In genomic region chr14:100714205-100714781, GRCh38 we compare ENCODE assay signal across 14 cellular contexts. TPM values are rescaled to one million over a fixed set of nuclear protein-coding genes. Genes with fewer than 3 reads are reported as not detected.
DNase-seq lines count a peak whose midpoint lies in the region; ATAC-seq, FAIRE-seq and TF ChIP-seq lines count a peak whose summit lies in the region.
"Had no signal": no experiment of that assay in that cellular context is flagged by ENCODE, and none has a peak within 500 bp of the region (broad histone marks: within the 10 kb centered on the region; RNA-seq: fewer than 3 reads in every experiment).

No MANE protein-coding gene starts in this region.

- no peak overlapping the region for H3K4ac ChIP-seq in H1 (replicated peaks; ENCODE audit: insufficient read length, low read depth, low read length)

- peaks cover 40% of the 10 kb centered on the region for H3F3A ChIP-seq in neural progenitor cell (ENCODE audit: low read depth)

- H2BK12ac ChIP-seq in H1 (ENCODE audit: low read depth, low read length): no peak overlapping the region

- no peak overlapping the region for H2BK120ac ChIP-seq in H1 (replicated peaks; ENCODE audit: low read depth, low read length)

- H3K18ac ChIP-seq in H1 (ENCODE audit: extremely low read depth, low read length): no peak overlapping the region

- ATAC-seq in mucosa of descending colon (no peak), HG02981 (IDR thresholded peaks at IDR 0.05; ENCODE audit: unreplicated experiment) (no peak)
- no peak for ATAC-seq in natural killer cell treated with Interleukin-12 subunit alpha and Interleukin-12 subunit beta and Interleukin-15 and Interleukin-18, amount 100 ng/mL, for 72 hours
- ATAC-seq: gastrocnemius medialis; naive thymus-derived CD8-positive, alpha-beta T cell had no signal

- peak overlapping the region in 7 of 11 experiments; percentile 2 to 71 (median 46); a peak in 11 of 22 replicates for H3K9ac ChIP-seq in BLaER1 treated with 17β-estradiol and CSF1 and Interleukin-3, amounts not matched to agents 10 nM and 100 nM
- H3K9ac ChIP-seq in H1 (replicated peaks in 1 of 4; ENCODE audit: extremely low read depth in 1 of 4, low read depth in 3 of 4, low read length in 3 of 4) (no peak overlapping the region), neural progenitor cell (no peak overlapping the region)

- H3K4me3 ChIP-seq in BLaER1 treated with 17β-estradiol and CSF1 and Interleukin-3, amounts not matched to agents 10 nM and 100 nM: peak overlapping the region in 2 of 10 experiments; percentile 22 to 33; a peak in 1 of 20 replicates
- H3K4me3 ChIP-seq in H1 (ENCODE audit: extremely low read depth in 1 of 4, insufficient read depth in 2 of 4, low read depth in 3 of 4, low read length in 4 of 4) (no peak overlapping the region), mucosa of descending colon (no peak overlapping the region), neural progenitor cell (no peak overlapping the region)
- H3K4me3 ChIP-seq: ascending aorta, gastrocnemius medialis had no signal

- H4K91ac ChIP-seq in H1 (replicated peaks; ENCODE audit: insufficient read length, low read length): no peak overlapping the region

- H3K56ac ChIP-seq in H1 (replicated peaks; ENCODE audit: insufficient read length, low read depth, low read length): no peak overlapping the region

- no peak overlapping the region for H2AK5ac ChIP-seq in H1 (ENCODE audit: low read depth, low read length)

- H3K27ac ChIP-seq in BLaER1 treated with 17β-estradiol and CSF1 and Interleukin-3, amounts not matched to agents 10 nM and 100 nM: peak overlapping the region in 8 of 11 experiments; percentile 39 to 86 (median 66); a peak in 16 of 22 replicates
- no peak overlapping the region for H3K27ac ChIP-seq in H1 (ENCODE audit: low read depth, low read length)
- no peak overlapping the region for H3K27ac ChIP-seq in neural progenitor cell
- H3K27ac ChIP-seq: ascending aorta, gastrocnemius medialis had no signal

- DNase-seq in H4 (ENCODE audit: low spot score): peak; percentile 28
- peak; percentile 58 for DNase-seq in NCI-H345 (lab: John Stamatoyannopoulos, UW)
- DNase-seq in H1 (ENCODE audit: low read depth in 1 of 2, low spot score in 2 of 2): no peak
- DNase-seq in mucosa of descending colon: no peak
- DNase-seq in neural progenitor cell (ENCODE audit: low spot score): no peak
- DNase-seq in natural killer cell treated with Interleukin-12 subunit alpha and Interleukin-12 subunit beta and Interleukin-15 and Interleukin-18, amount 100 ng/mL, for 72 hours (ENCODE audit: low spot score): no peak
- DNase-seq: CD4-positive, alpha-beta T cell; gastrocnemius medialis; kidney; naive thymus-derived CD8-positive, alpha-beta T cell had no signal

- peaks cover 0 to 15% (median 9%) of the 10 kb centered on the region in 11 experiments; a peak in 20 of 22 replicates for H3K9me3 ChIP-seq in BLaER1 treated with 17β-estradiol and CSF1 and Interleukin-3, amounts not matched to agents 10 nM and 100 nM (replicated peaks in 1 of 11)
- H3K9me3 ChIP-seq in H1 (ENCODE audit: insufficient read depth in 2 of 2, low read depth in 1 of 2, low read length in 1 of 2): no peaks in the 10 kb centered on the region
- H3K9me3 ChIP-seq in mucosa of descending colon: no peaks in the 10 kb centered on the region
- peaks cover 3% of the 10 kb centered on the region for H3K9me3 ChIP-seq in neural progenitor cell (ENCODE audit: low read depth)
- H3K9me3 ChIP-seq: ascending aorta, gastrocnemius medialis had no signal

- H2AFZ ChIP-seq in H1 (ENCODE audit: low read length): no peak overlapping the region
- no peak overlapping the region for H2AFZ ChIP-seq in neural progenitor cell (replicated peaks)

- H2BK20ac ChIP-seq in H1 (ENCODE audit: low read length): no peak overlapping the region

- H4K20me1 ChIP-seq in BLaER1 treated with 17β-estradiol and CSF1 and Interleukin-3, amounts not matched to agents 10 nM and 100 nM: peaks cover 0 to 27% (median 4%) of the 10 kb centered on the region in 11 experiments; a peak in 6 of 22 replicates
- H4K20me1 ChIP-seq in H1 (replicated peaks in 1 of 2; ENCODE audit: control insufficient read depth in 1 of 2, insufficient read depth in 2 of 2, low read length in 2 of 2) (no peaks in the 10 kb centered on the region), neural progenitor cell (ENCODE audit: low read depth) (no peaks in the 10 kb centered on the region)

- no peak overlapping the region for H3K27ac Mint-ChIP-seq in neural progenitor cell
- no peak overlapping the region for H3K27ac Mint-ChIP-seq in natural killer cell treated with Interleukin-12 subunit alpha and Interleukin-12 subunit beta and Interleukin-15 and Interleukin-18, amount 100 ng/mL, for 72 hours
- H3K27ac Mint-ChIP-seq: activated T-helper 1 cell treated with anti-CD3 and anti-CD28 coated beads, Interleukin-12 subunit alpha, Interleukin-12 subunit beta, Interleukin-2, Interleukin-4 antibody, amounts not matched to agents 30 ng/mL and 10 ng/mL and 1 ng/mL, durations not matched to agents 14 hours and 24 hours and 36 hours; CD4-positive, alpha-beta T cell had no signal

- no peak overlapping the region for H3K4me3 Mint-ChIP-seq in neural progenitor cell
- no peak overlapping the region for H3K4me3 Mint-ChIP-seq in natural killer cell treated with Interleukin-12 subunit alpha and Interleukin-12 subunit beta and Interleukin-15 and Interleukin-18, amount 100 ng/mL, for 72 hours
- H3K4me3 Mint-ChIP-seq: activated T-helper 1 cell treated with anti-CD3 and anti-CD28 coated beads, Interleukin-12 subunit alpha, Interleukin-12 subunit beta, Interleukin-2, Interleukin-4 antibody, amounts not matched to agents 30 ng/mL and 10 ng/mL and 1 ng/mL, durations not matched to agents 14 hours and 24 hours and 36 hours; CD4-positive, alpha-beta T cell; naive thymus-derived CD8-positive, alpha-beta T cell had no signal

- peaks cover 10% of the 10 kb centered on the region for H3K9me3 Mint-ChIP-seq in neural progenitor cell
- H3K9me3 Mint-ChIP-seq in natural killer cell treated with Interleukin-12 subunit alpha and Interleukin-12 subunit beta and Interleukin-15 and Interleukin-18, amount 100 ng/mL, for 72 hours: no peaks in the 10 kb centered on the region
- H3K9me3 Mint-ChIP-seq: activated T-helper 1 cell treated with anti-CD3 and anti-CD28 coated beads, Interleukin-12 subunit alpha, Interleukin-12 subunit beta, Interleukin-2, Interleukin-4 antibody, amounts not matched to agents 30 ng/mL and 10 ng/mL and 1 ng/mL, durations not matched to agents 14 hours and 24 hours and 36 hours; CD4-positive, alpha-beta T cell had no signal

- H3K79me1 ChIP-seq in H1 (ENCODE audit: low read depth, low read length): no peaks in the 10 kb centered on the region

- no peak for TF ChIP-seq CTCF in H1 (IDR thresholded peaks at IDR 0.05; ENCODE audit: control extremely low read depth in 1 of 3, insufficient read depth in 1 of 3, low read depth in 1 of 3, low read length in 3 of 3)
- no peak for TF ChIP-seq CTCF in mucosa of descending colon (IDR thresholded peaks at IDR 0.05)
- no peak for TF ChIP-seq CTCF in neural progenitor cell (IDR thresholded peaks at IDR 0.05)

- WGBS in H1 (ENCODE audit: extremely low coverage in 1 of 2, insufficient coverage in 1 of 2, insufficient read length in 1 of 2, insufficient replicate concordance in 2 of 2, low coverage in 1 of 2, low lambda C conversion rate in 2 of 2, missing lambda C conversion rate in 1 of 2), 2 experiments: 90% methylated on average over 18 of the region's 18 CpGs; no CpG with 5 or more reads in 1 of the 2 experiments

- no peak for TF ChIP-seq EP300 in H1 (IDR thresholded peaks at IDR 0.05; ENCODE audit: borderline replicate concordance in 1 of 2, low read depth in 2 of 2, low read length in 2 of 2)

- H2BK15ac ChIP-seq in H1 (ENCODE audit: low read length): 0 out of 2 replicates have a peak overlapping the region, but pooled peaks have one; percentile 16

- peak overlapping the region; percentile 47; the same call in 1 of the 2 replicates for H4K8ac ChIP-seq in H1 (ENCODE audit: extremely low read depth, insufficient read depth, low read length)

- no peak overlapping the region for H4K5ac ChIP-seq in H1 (ENCODE audit: insufficient read length, low read depth, low read length)

- peaks cover 40 to 83% (median 59%) of the 10 kb centered on the region in 11 experiments for H3K27me3 ChIP-seq in BLaER1 treated with 17β-estradiol and CSF1 and Interleukin-3, amounts not matched to agents 10 nM and 100 nM
- H3K27me3 ChIP-seq in H1 (replicated peaks in 1 of 4; ENCODE audit: control insufficient read depth in 3 of 4, extremely low read depth in 1 of 4, insufficient read depth in 3 of 4, low read length in 3 of 4) (peaks cover 0 to 13% (median 7%) of the 10 kb centered on the region in 4 experiments; a peak in 6 of 7 replicates), neural progenitor cell (peaks cover 6% of the 10 kb centered on the region)
- H3K27me3 ChIP-seq: ascending aorta had no signal

- peak overlapping the region; percentile 72 to 99 (median 92) for H3K4me2 ChIP-seq in BLaER1 treated with 17β-estradiol and CSF1 and Interleukin-3, amounts not matched to agents 10 nM and 100 nM
- H3K4me2 ChIP-seq in H1 (ENCODE audit: insufficient read depth in 1 of 2, low read depth in 2 of 2, low read length in 2 of 2) (no peak overlapping the region), neural progenitor cell (no peak overlapping the region)

- POLR2A ChIA-PET in H1 (lab: Charles Lee; ENCODE audit: partially characterized antibody): no interaction called here

- H2BK5ac ChIP-seq in H1 (ENCODE audit: low read depth, low read length): no peak overlapping the region

- no peak for FAIRE-seq in H1 (lab: Jason Lieb, UNC)
- FAIRE-seq: kidney had no signal

- H3K27me3 Mint-ChIP-seq in neural progenitor cell (ENCODE audit: insufficient read depth, low read depth): peaks cover 27% of the 10 kb centered on the region
- peaks cover 9 to 23% of the 10 kb centered on the region in 2 donors for H3K27me3 Mint-ChIP-seq in natural killer cell treated with Interleukin-12 subunit alpha and Interleukin-12 subunit beta and Interleukin-15 and Interleukin-18, amount 100 ng/mL, for 72 hours

- CTCF ChIA-PET in H1 (lab: Charles Lee; ENCODE audit: partially characterized antibody): interaction anchor here (0.6 kb wide), 2 partner anchors 37 to 48 kb away, joined by 4 read pairs; no protein-coding TSS in a partner anchor

- TF ChIP-seq POLR2A in H1 (IDR thresholded peaks at IDR 0.05; ENCODE audit: control extremely low read depth in 1 of 2, low read depth in 2 of 2, low read length in 2 of 2): no peak

- TF ChIP-seq RAD21 in H1 (IDR thresholded peaks at IDR 0.05 in 1 of 2, conservative IDR thresholded peaks at IDR 0.05 in 1 of 2; ENCODE audit: low read depth in 2 of 2, low read length in 2 of 2): no peak

- no peak overlapping the region for H3K23ac ChIP-seq in H1 (ENCODE audit: insufficient read length)

- H3K79me2 ChIP-seq in H1 (ENCODE audit: control insufficient read depth in 1 of 2, insufficient read depth in 2 of 2, low read length in 2 of 2) (no peaks in the 10 kb centered on the region), neural progenitor cell (ENCODE audit: low read depth) (no peaks in the 10 kb centered on the region)

- H3K23me2 ChIP-seq in H1 (ENCODE audit: low read depth, low read length): peaks cover 3% of the 10 kb centered on the region; the same call in 1 of the 2 replicates

- H3K36me3 ChIP-seq in BLaER1 treated with 17β-estradiol and CSF1 and Interleukin-3, amounts not matched to agents 10 nM and 100 nM: no peaks in the 10 kb centered on the region
- H3K36me3 ChIP-seq in H1 (ENCODE audit: control insufficient read depth in 2 of 4, insufficient read depth in 4 of 4, low read length in 3 of 4) (no peaks in the 10 kb centered on the region), mucosa of descending colon (ENCODE audit: low read depth) (no peaks in the 10 kb centered on the region), neural progenitor cell (no peaks in the 10 kb centered on the region)
- H3K36me3 ChIP-seq: ascending aorta, gastrocnemius medialis had no signal

- H3K14ac ChIP-seq in H1 (ENCODE audit: insufficient read length): no peak overlapping the region

- H3K36me3 Mint-ChIP-seq in neural progenitor cell: no peaks in the 10 kb centered on the region
- no peaks in the 10 kb centered on the region for H3K36me3 Mint-ChIP-seq in natural killer cell treated with Interleukin-12 subunit alpha and Interleukin-12 subunit beta and Interleukin-15 and Interleukin-18, amount 100 ng/mL, for 72 hours
- H3K36me3 Mint-ChIP-seq: naive thymus-derived CD8-positive, alpha-beta T cell had no signal

- intact Hi-C loops in mucosa of descending colon (cut with DNase I, micrococcal nuclease): no loop called here

- peaks cover 52% of the 10 kb centered on the region for H3K4me1 Mint-ChIP-seq in neural progenitor cell
- peaks cover 0 to 4% of the 10 kb centered on the region in 2 donors for H3K4me1 Mint-ChIP-seq in natural killer cell treated with Interleukin-12 subunit alpha and Interleukin-12 subunit beta and Interleukin-15 and Interleukin-18, amount 100 ng/mL, for 72 hours (ENCODE audit: low read depth in 2 of 2)

- peaks cover 73 to 100% (median 98%) of the 10 kb centered on the region in 10 experiments for H3K4me1 ChIP-seq in BLaER1 treated with 17β-estradiol and CSF1 and Interleukin-3, amounts not matched to agents 10 nM and 100 nM
- peaks cover 0 to 18% (median 5%) of the 10 kb centered on the region in 4 experiments; a peak in 4 of 7 replicates for H3K4me1 ChIP-seq in H1 (replicated peaks in 1 of 4; ENCODE audit: control insufficient read depth in 3 of 4, insufficient read depth in 4 of 4, low read length in 3 of 4)
- H3K4me1 ChIP-seq in mucosa of descending colon (ENCODE audit: low read depth): no peaks in the 10 kb centered on the region
- H3K4me1 ChIP-seq in neural progenitor cell: peaks cover 42% of the 10 kb centered on the region

RNA-seq across cellular contexts. Expression of gene DLK1, which starts 12.4 kb away (rescaled TPM):
- not detected in 2 replicates for total RNA-seq in H4 (2014; rRNA removed; shearing (Covaris generic))
- 0.42 and 1.3 TPM in 2 replicates for total RNA-seq in H1 (2021; fragmentation: NEBNext Ultra II Directional; extraction: Animal tissue kit (Norgen Biotek cat#: 25700))
- polyA plus RNA-seq in H1 (2011; rRNA removed): 2.4 and 7.1 TPM in 2 replicates
- 2.2 TPM for polyA plus RNA-seq in H1 (2011; cell fraction: cytosol; rRNA removed)
- 5.4 TPM for polyA plus RNA-seq in H1 (2011; cell fraction: nucleus; rRNA removed)
- 2.2 to 3.6 TPM (median 3.3 TPM) in 4 replicates for polyA plus RNA-seq in H1 (2012, experiment 1 of 2)
- polyA plus RNA-seq in H1 (2012, experiment 2 of 2): 3.7 TPM
- polyA plus RNA-seq in H1 (2013, experiment 1 of 2): 0.93 TPM
- 0.98 TPM for polyA plus RNA-seq in H1 (2013, experiment 2 of 2)
- 0.51 and 1.1 TPM in 2 replicates for polyA minus RNA-seq in H1 (2011; rRNA and poly(A)+ RNA removed)
- polyA minus RNA-seq in H1 (2011; cell fraction: cytosol; rRNA and poly(A)+ RNA removed): 2.1 TPM
- polyA minus RNA-seq in H1 (2011; cell fraction: nucleus; rRNA and poly(A)+ RNA removed): 0.80 TPM
- total RNA-seq in mucosa of descending colon (1 to 10 TPM in 1 of 3 donors, not detected in 2; 1.9 TPM), neural progenitor cell (ENCODE audit: low replicate concordance) (312 and 1,018 TPM in 2 replicates)
- not detected for total RNA-seq in natural killer cell treated with Interleukin-12 subunit alpha and Interleukin-12 subunit beta and Interleukin-15 and Interleukin-18, amount 100 ng/mL, for 72 hours
- total RNA-seq: activated T-helper 1 cell treated with anti-CD3 and anti-CD28 coated beads, Interleukin-12 subunit alpha, Interleukin-12 subunit beta, Interleukin-2, Interleukin-4 antibody, amounts not matched to agents 30 ng/mL and 10 ng/mL and 1 ng/mL, durations not matched to agents 14 hours and 24 hours and 36 hours; CD4-positive, alpha-beta T cell; kidney; naive thymus-derived CD8-positive, alpha-beta T cell had no signal
- polyA plus RNA-seq: naive thymus-derived CD8-positive, alpha-beta T cell had no signal

Comparison
In these comparisons a context has a peak if more than half of its experiments do, and no peak if none do; other contexts are left out.
1. H3K27ac ChIP-seq: peak in BLaER1 treated with 17β-estradiol and CSF1 and Interleukin-3, amounts not matched to agents 10 nM and 100 nM (8 of 11); none in H1 (single experiment) and neural progenitor cell (single experiment).
2. H3K4me2 ChIP-seq: peak in BLaER1 treated with 17β-estradiol and CSF1 and Interleukin-3, amounts not matched to agents 10 nM and 100 nM (11 of 11); none in H1 (0 of 2) and neural progenitor cell (single experiment).
3. H3K9ac ChIP-seq: peak in BLaER1 treated with 17β-estradiol and CSF1 and Interleukin-3, amounts not matched to agents 10 nM and 100 nM (7 of 11); none in H1 (0 of 4) and neural progenitor cell (single experiment).
4. DNase-seq: peak in H4 (single experiment) and NCI-H345 (single experiment); none in H1 (0 of 2), mucosa of descending colon (0 of 3), neural progenitor cell (single experiment) and natural killer cell treated with Interleukin-12 subunit alpha and Interleukin-12 subunit beta and Interleukin-15 and Interleukin-18, amount 100 ng/mL, for 72 hours (single experiment).
5. RNA of gene DLK1, which starts 12.4 kb away (total RNA-seq): 312 to 1,018 TPM in neural progenitor cell; 0.42 to 1.3 TPM in H1, not detected in H4, 1.9 TPM in mucosa of descending colon and not detected in natural killer cell treated with Interleukin-12 subunit alpha and Interleukin-12 subunit beta and Interleukin-15 and Interleukin-18, amount 100 ng/mL, for 72 hours; every median in the first group is over 100 times any median in the second.